15 cellular contexts compared by ENCODE assay signal in genomic region chr9:136856541-136857141, GRCh38. TPM values are rescaled to one million over a fixed set of nuclear protein-coding genes. Genes with fewer than 3 reads are reported as not detected.
DNase-seq lines count a peak whose midpoint lies in the region; ATAC-seq and TF ChIP-seq lines count a peak whose summit lies in the region.
"Had no signal": no experiment of that assay in that cellular context is flagged by ENCODE, and none has a peak within 500 bp of the region (broad histone marks: within the 10 kb centered on the region; RNA-seq: fewer than 3 reads in every experiment).

No MANE protein-coding gene starts in this region.

- H3K9me3 ChIP-seq in right cardiac atrium (ENCODE audit: control insufficient read depth, low read length) (no peaks in the 10 kb centered on the region), OCI-LY1 (ENCODE audit: low read length) (no peaks in the 10 kb centered on the region), stomach (no peaks in the 10 kb centered on the region), vagina (no peaks in the 10 kb centered on the region), gastrocnemius medialis (no peaks in the 10 kb centered on the region)
- H3K9me3 ChIP-seq: testis had no signal

- TF ChIP-seq EP300 in stomach (IDR thresholded peaks at IDR 0.05): no peak

- peak; percentile 8; the same call in 1 of the 2 replicates for TF ChIP-seq CTCF in OCI-LY1 (IDR thresholded peaks at IDR 0.05; ENCODE audit: low read length)
- TF ChIP-seq CTCF in fibroblast of villous mesenchyme (IDR thresholded peaks at IDR 0.05; ENCODE audit: insufficient read depth, low read depth, low read length): peak; percentile 2
- no peak for TF ChIP-seq CTCF in stomach (IDR thresholded peaks at IDR 0.05)
- TF ChIP-seq CTCF in vagina (IDR thresholded peaks at IDR 0.05): no peak
- no peak for TF ChIP-seq CTCF in gastrocnemius medialis (IDR thresholded peaks at IDR 0.05 in 4 of 5, conservative IDR thresholded peaks at IDR 0.05 in 1 of 5)

- H3K9me2 ChIP-seq in OCI-LY1 (ENCODE audit: low read depth, low read length): no peaks in the 10 kb centered on the region

- in situ Hi-C loops in gastrocnemius medialis (cut with MboI; ENCODE audit: low sequenced_read_pairs in 4 of 4): no loop called here

- no peaks in the 10 kb centered on the region for H3K79me2 ChIP-seq in OCI-LY1 (ENCODE audit: insufficient read depth, low read length)

- H3K27me3 ChIP-seq in right cardiac atrium (ENCODE audit: control insufficient read depth, insufficient read depth) (no peaks in the 10 kb centered on the region), OCI-LY1 (ENCODE audit: insufficient read depth, low read length) (no peaks in the 10 kb centered on the region), stomach (no peaks in the 10 kb centered on the region), vagina (no peaks in the 10 kb centered on the region), gastrocnemius medialis (no peaks in the 10 kb centered on the region)
- H3K27me3 ChIP-seq: foreskin keratinocyte, testis had no signal

- ATAC-seq in right cardiac atrium (no peak), Right ventricle myocardium inferior (no peak), gastrocnemius medialis (no peak)
- ATAC-seq: activated CD8-positive, alpha-beta T cell treated with anti-CD3 and anti-CD28 coated beads, Interleukin-2, amount 10 ng/mL, durations not matched to agents 7 days and 5 days; foreskin keratinocyte; HCT116; left lobe of liver had no signal

- TF ChIP-seq POLR2A in stomach (IDR thresholded peaks at IDR 0.05) (no peak), vagina (IDR thresholded peaks at IDR 0.05) (no peak), gastrocnemius medialis (IDR thresholded peaks at IDR 0.05) (no peak)

- no peaks in the 10 kb centered on the region for H3F3A ChIP-seq in OCI-LY1 (ENCODE audit: insufficient read depth, low read length)

- H3K4me1 ChIP-seq in right cardiac atrium (ENCODE audit: control insufficient read depth, insufficient read depth, low read length): no peaks in the 10 kb centered on the region
- no peaks in the 10 kb centered on the region for H3K4me1 ChIP-seq in OCI-LY1 (ENCODE audit: insufficient read depth, low read length, severe bottlenecking)
- H3K4me1 ChIP-seq in stomach: peaks cover 42 to 84% (median 74%) of the 10 kb centered on the region in 4 donors
- peaks cover 18% of the 10 kb centered on the region for H3K4me1 ChIP-seq in vagina
- peaks cover 7 to 17% of the 10 kb centered on the region in 2 donors for H3K4me1 ChIP-seq in gastrocnemius medialis
- H3K4me1 ChIP-seq: foreskin keratinocyte had no signal

- H3K27ac ChIP-seq in right cardiac atrium (ENCODE audit: low read length): no peak overlapping the region
- no peak overlapping the region for H3K27ac ChIP-seq in OCI-LY1 (ENCODE audit: low read depth, low read length, poor library complexity, severe bottlenecking)
- H3K27ac ChIP-seq in stomach: peak overlapping the region in 2 of 5 donors; percentile 81 to 85
- no peak overlapping the region for H3K27ac ChIP-seq in vagina
- no peak overlapping the region for H3K27ac ChIP-seq in gastrocnemius medialis
- H3K27ac ChIP-seq: foreskin keratinocyte, skin epidermis, testis had no signal

- H3K9ac ChIP-seq in OCI-LY1 (ENCODE audit: low read length): no peak overlapping the region

- no peaks in the 10 kb centered on the region for H4K20me1 ChIP-seq in OCI-LY1 (ENCODE audit: insufficient read depth, low read length)

- H2AFZ ChIP-seq in OCI-LY1 (ENCODE audit: low read length): no peak overlapping the region

- H3K4me3 ChIP-seq in right cardiac atrium (ENCODE audit: low read length): no peak overlapping the region
- no peak overlapping the region for H3K4me3 ChIP-seq in OCI-LY1 (ENCODE audit: low read depth, low read length, poor library complexity, severe bottlenecking)
- H3K4me3 ChIP-seq in fibroblast of villous mesenchyme (ENCODE audit: low read depth, low read length): no peak overlapping the region
- no peak overlapping the region for H3K4me3 ChIP-seq in stomach
- no peak overlapping the region for H3K4me3 ChIP-seq in vagina
- no peak overlapping the region for H3K4me3 ChIP-seq in gastrocnemius medialis
- H3K4me3 ChIP-seq: skin epidermis, testis had no signal

- WGBS in right cardiac atrium: 79% methylated on average over 14 of the region's 14 CpGs
- WGBS in stomach, 5 donors: 71 to 90% (median 81%) methylated on average over 4 to 14 of the region's 14 CpGs

- H3K4me2 ChIP-seq in OCI-LY1 (ENCODE audit: low read length): no peak overlapping the region

- intact Hi-C loops in right cardiac atrium (cut with DNase I): loop anchor here in 2 of 4 donors (5.0 to 10.0 kb wide), 2 partner anchors 54 to 88 kb away; partner anchors contain the start of genes C8G (in 1 of the 2) and FBXW5 (in 1 of the 2)
- intact Hi-C loops in Right ventricle myocardium inferior (cut with DNase I): no loop called here
- intact Hi-C loops in stomach (cut with DNase I; ENCODE audit: low total_unique reads): loop anchor here (10.0 kb wide), 1 partner anchor 88 kb away; the partner anchor contains the start of genes C8G and FBXW5
- intact Hi-C loops in vagina (cut with DNase I): no loop called here
- intact Hi-C loops in gastrocnemius medialis (cut with DNase I; ENCODE audit: low total_unique reads): no loop called here

- H3K36me3 ChIP-seq in OCI-LY1 (ENCODE audit: insufficient read depth, low read length) (peaks cover 13% of the 10 kb centered on the region), stomach (peaks cover 11 to 18% (median 13%) of the 10 kb centered on the region in 4 donors), vagina (peaks cover 0 to 14% of the 10 kb centered on the region in 2 donors), gastrocnemius medialis (peaks cover 0 to 4% of the 10 kb centered on the region in 2 donors)

- peak in 2 of 3 donors; percentile 20 to 42 for DNase-seq in right cardiac atrium
- no peak for DNase-seq in Right ventricle myocardium inferior (ENCODE audit: missing footprints)
- DNase-seq in fibroblast of villous mesenchyme (ENCODE audit: low read depth): no peak
- DNase-seq in stomach: peak; percentile 25
- DNase-seq in vagina (ENCODE audit: extremely low spot score in 2 of 2): no peak
- no peak for DNase-seq in NCI-H1417 treated with DMSO at 0.1 percent for 48 hours (lab: John Stamatoyannopoulos, UW)
- no peak for DNase-seq in gastrocnemius medialis
- DNase-seq: activated CD8-positive, alpha-beta T cell treated with anti-CD3 and anti-CD28 coated beads, Interleukin-2, amount 10 ng/mL, durations not matched to agents 7 days and 5 days; anterior cingulate cortex; foreskin keratinocyte; testis had no signal

RNA-seq across cellular contexts. Expression of gene MAMDC4, which starts 4.5 kb away (rescaled TPM):
- total RNA-seq in right cardiac atrium (10 to 100 TPM in 1 of 4 donors, 1 to 10 TPM in 3; 3.0 to 10.8 (median 5.8) TPM), Right ventricle myocardium inferior (12.8 TPM), fibroblast of villous mesenchyme (1.6 and 3.0 TPM in 2 replicates), stomach (100 to 1,000 TPM in 1 of 5 donors, 1 to 10 TPM in 4; 1.8 to 317 (median 5.8) TPM), vagina (3.2 TPM), gastrocnemius medialis (1 to 10 TPM in 3 of 4 donors, under 1 TPM in 1; 0.95 to 2.3 (median 1.7) TPM)
- polyA plus RNA-seq in right cardiac atrium (5.2 TPM), stomach (10 to 100 TPM in 1 of 3 donors, 1 to 10 TPM in 2; 1.1 to 11.2 (median 3.1) TPM)

RNA-seq across cellular contexts. Expression of gene PHPT1, which starts 7.4 kb away (rescaled TPM):
- total RNA-seq in right cardiac atrium: 100 to 1,000 TPM; 176 to 227 (median 203) TPM
- 329 TPM for polyA plus RNA-seq in right cardiac atrium
- total RNA-seq in Right ventricle myocardium inferior: 358 TPM
- 75.4 and 105 TPM in 2 replicates for total RNA-seq in fibroblast of villous mesenchyme
- total RNA-seq in stomach: 10 to 100 TPM; 31.5 to 45.5 (median 38.8) TPM
- polyA plus RNA-seq in stomach: 100 to 1,000 TPM; 151 to 168 (median 156) TPM
- 38.1 TPM for total RNA-seq in vagina
- 100 to 1,000 TPM in 3 of 4 donors, 10 to 100 TPM in 1; 98.8 to 204 (median 152) TPM for total RNA-seq in gastrocnemius medialis

RNA-seq across cellular contexts. Expression of gene EDF1, which starts 9.5 kb away (rescaled TPM):
- 100 to 1,000 TPM; 279 to 331 (median 301) TPM for total RNA-seq in right cardiac atrium
- polyA plus RNA-seq in right cardiac atrium: 417 TPM
- total RNA-seq in Right ventricle myocardium inferior: 358 TPM
- total RNA-seq in fibroblast of villous mesenchyme: 146 and 163 TPM in 2 replicates
- 100 to 1,000 TPM; 132 to 229 (median 208) TPM for total RNA-seq in stomach
- 100 to 1,000 TPM; 572 to 798 (median 789) TPM for polyA plus RNA-seq in stomach
- total RNA-seq in vagina: 257 TPM
- 100 to 1,000 TPM; 285 to 440 (median 334) TPM for total RNA-seq in gastrocnemius medialis

RNA-seq across cellular contexts. Expression of gene AJM1, which starts 14.4 kb away (rescaled TPM):
- total RNA-seq in right cardiac atrium (10 to 100 TPM in 1 of 4 donors, 1 to 10 TPM in 3; 4.4 to 11.5 (median 8.0) TPM), Right ventricle myocardium inferior (8.6 TPM), fibroblast of villous mesenchyme (0.86 and 1.3 TPM in 2 replicates), stomach (10 to 100 TPM in 2 of 5 donors, 1 to 10 TPM in 3; 1.4 to 37.4 (median 9.3) TPM), vagina (1.2 TPM), gastrocnemius medialis (1 to 10 TPM; 1.3 to 2.1 (median 1.6) TPM)
- polyA plus RNA-seq in right cardiac atrium (4.3 TPM), stomach (1 to 10 TPM in 2 of 3 donors, under 1 TPM in 1; 0.46 to 3.3 (median 1.5) TPM)

RNA-seq across cellular contexts. Expression of gene TRAF2, which starts 29.7 kb away (rescaled TPM):
- 10 to 100 TPM in 1 of 4 donors, 1 to 10 TPM in 3; 6.1 to 10.2 (median 8.6) TPM for total RNA-seq in right cardiac atrium
- 6.7 TPM for polyA plus RNA-seq in right cardiac atrium
- total RNA-seq in Right ventricle myocardium inferior: 12.6 TPM
- 11.0 and 16.8 TPM in 2 replicates for total RNA-seq in fibroblast of villous mesenchyme
- 100 to 1,000 TPM in 1 of 5 donors, 10 to 100 TPM in 2, 1 to 10 TPM in 2; 5.5 to 248 (median 12.8) TPM for total RNA-seq in stomach
- 10 to 100 TPM; 10.0 to 12.1 (median 11.3) TPM for polyA plus RNA-seq in stomach
- total RNA-seq in vagina: 12.8 TPM
- 1 to 10 TPM; 3.5 to 6.6 (median 4.8) TPM for total RNA-seq in gastrocnemius medialis

Comparison
In these comparisons a context has a peak if more than half of its experiments do, and no peak if none do; other contexts are left out.
1. DNase-seq: peak in right cardiac atrium (2 of 3) and stomach (single experiment); none in Right ventricle myocardium inferior (single experiment), fibroblast of villous mesenchyme (single experiment), vagina (0 of 2), NCI-H1417 treated with DMSO at 0.1 percent for 48 hours (single experiment) and gastrocnemius medialis (0 of 2).
2. CTCF ChIP-seq: peak in OCI-LY1 (single experiment) and fibroblast of villous mesenchyme (single experiment); none in stomach (0 of 7), vagina (0 of 3) and gastrocnemius medialis (0 of 5).